ENCODE assay signal across 8 cellular contexts in the genomic region with DNA sequence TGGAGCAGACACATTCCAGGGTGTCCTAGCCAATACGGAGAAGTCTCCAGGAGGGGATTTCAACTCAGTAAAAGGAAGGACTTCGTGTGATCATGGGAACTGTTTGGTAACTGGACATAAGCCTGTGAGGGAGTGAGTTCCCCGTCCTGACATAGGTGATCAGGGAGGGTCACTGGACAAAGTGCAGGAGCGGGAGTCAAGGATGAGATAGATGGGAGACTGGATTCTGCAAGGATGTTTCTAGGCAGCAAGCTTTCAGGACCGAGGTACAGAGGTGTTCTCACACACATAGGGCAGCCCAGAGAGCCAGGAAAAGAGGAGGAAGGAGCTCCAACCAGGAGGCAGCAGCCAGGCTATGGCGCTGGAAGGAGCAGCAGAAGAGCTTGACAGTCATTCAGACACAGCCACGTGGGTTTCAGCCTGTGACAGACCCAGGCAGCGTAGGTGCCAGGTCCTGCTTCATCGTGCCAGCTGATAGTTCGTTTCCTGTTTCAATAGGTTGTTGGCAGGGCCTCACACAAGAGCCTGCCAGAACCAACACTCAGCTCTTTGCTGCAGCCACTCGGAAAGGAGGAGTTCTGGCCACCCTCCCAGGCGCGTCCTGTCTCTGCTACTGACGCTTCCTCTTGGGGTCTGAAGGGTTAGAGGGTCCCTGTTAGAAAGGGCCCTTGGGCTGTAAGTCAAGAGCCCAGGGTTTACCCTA.
DNase-seq lines count a peak whose midpoint lies in the region; ATAC-seq and TF ChIP-seq lines count a peak whose summit lies in the region.

No MANE protein-coding gene starts in this region.

- peak overlapping the region; percentile 21 for H3K18ac ChIP-seq in neuronal stem cell (ENCODE audit: low read length)

- H4K91ac ChIP-seq in neuronal stem cell (ENCODE audit: low read depth, low read length, poor library complexity), result no peak overlapping the region

- H3K27me3 ChIP-seq in neuronal stem cell (ENCODE audit: control insufficient read depth in 3 of 3, insufficient read depth in 3 of 3, low read depth in 1 of 3, low read length in 3 of 3), result no peaks in the 10 kb centered on the region

- H3K36me3 ChIP-seq in neuronal stem cell (replicated peaks in 1 of 2; ENCODE audit: control insufficient read depth in 2 of 2, insufficient read depth in 2 of 2, low read length in 2 of 2), result peaks cover 20 to 43% of the 10 kb centered on the region in 2 donors

- H3K79me1 ChIP-seq in neuronal stem cell (ENCODE audit: low read depth, low read length), result peaks cover 13% of the 10 kb centered on the region

- H2BK12ac ChIP-seq in neuronal stem cell (ENCODE audit: low read length), result no peak overlapping the region

- peak overlapping the region; percentile 87 for H3K14ac ChIP-seq in neuronal stem cell (ENCODE audit: low read length)

- no CpG with 5 or more reads among the region's 14 CpGs for WGBS in neuronal stem cell (ENCODE audit: extremely low coverage in 2 of 2, insufficient read length in 2 of 2, insufficient replicate concordance in 1 of 2), 2 donors

- H3K9me3 ChIP-seq in neuronal stem cell (replicated peaks in 1 of 2; ENCODE audit: control insufficient read depth in 2 of 2, insufficient read depth in 1 of 2, low read depth in 1 of 2, low read length in 2 of 2), result no peaks in the 10 kb centered on the region

- H3K27ac ChIP-seq in neuronal stem cell (replicated peaks; ENCODE audit: low read length), result no peak overlapping the region

- no peak overlapping the region for H3K23ac ChIP-seq in neuronal stem cell (ENCODE audit: low read depth, low read length, poor library complexity)

- H3K4me3 ChIP-seq in epithelial cell of proximal tubule (ENCODE audit: low read depth, low read length) (no peak overlapping the region), neuronal stem cell (ENCODE audit: low read length in 2 of 2) (no peak overlapping the region)

- no peak overlapping the region for H2AFZ ChIP-seq in neuronal stem cell (ENCODE audit: low read length)

- DNase-seq in CD1c-positive myeloid dendritic cell (ENCODE audit: extremely low spot score), result peak; percentile 67
- DNase-seq in NCI-H510A (lab: John Stamatoyannopoulos, UW), result peak; percentile 56
- DNase-seq in epithelial cell of proximal tubule (ENCODE audit: low read depth), result no peak
- no peak for DNase-seq in neuronal stem cell (ENCODE audit: low spot score)
- DNase-seq in HCEC 1CT, result no peak

- H4K8ac ChIP-seq in neuronal stem cell (ENCODE audit: low read depth, low read length), result no peak overlapping the region

- H2AK5ac ChIP-seq in neuronal stem cell (ENCODE audit: low read depth, low read length), result no peak overlapping the region

- no peak overlapping the region for H3K9ac ChIP-seq in neuronal stem cell (ENCODE audit: low read depth, low read length, poor library complexity)

- H2BK120ac ChIP-seq in neuronal stem cell (ENCODE audit: low read depth, low read length), result no peak overlapping the region

- peaks cover 2% of the 10 kb centered on the region in 2 donors for H3K4me1 ChIP-seq in neuronal stem cell (ENCODE audit: control insufficient read depth in 2 of 2, insufficient read depth in 1 of 2, low read depth in 1 of 2, low read length in 2 of 2)

- no peak overlapping the region for H2BK15ac ChIP-seq in neuronal stem cell (ENCODE audit: low read length)

- H2BK5ac ChIP-seq in neuronal stem cell (ENCODE audit: low read length), result no peak overlapping the region

- no peak overlapping the region for H3K4me2 ChIP-seq in neuronal stem cell (ENCODE audit: insufficient read depth, low read length, poor library complexity, severe bottlenecking)

- no peak for ATAC-seq in GM19328 (IDR thresholded peaks at IDR 0.05; ENCODE audit: unreplicated experiment)
- ATAC-seq in GM18502 (IDR thresholded peaks at IDR 0.05; ENCODE audit: poor library complexity, unreplicated experiment), result no peak
- ATAC-seq in GM19397 (IDR thresholded peaks at IDR 0.05; ENCODE audit: unreplicated experiment), result no peak

- TF ChIP-seq CTCF in epithelial cell of proximal tubule (conservative IDR thresholded peaks at IDR 0.05; ENCODE audit: low read depth, low read length), result peak; percentile 5

- H3K4ac ChIP-seq in neuronal stem cell (ENCODE audit: low read length), result no peak overlapping the region

Comparison
In these comparisons a context has a peak if more than half of its experiments do, and no peak if none do; other contexts are left out.
1. DNase-seq: peak in CD1c-positive myeloid dendritic cell (single experiment) and NCI-H510A (single experiment); none in epithelial cell of proximal tubule (single experiment), neuronal stem cell (single experiment) and HCEC 1CT (single experiment).